In genomic region chr5:127564002-127564769, GRCh38 we compare ENCODE assay signal across 8 cellular contexts. TPM values are rescaled to one million over a fixed set of nuclear protein-coding genes. Genes with fewer than 3 reads are reported as not detected.
DNase-seq lines count a peak whose midpoint lies in the region; ATAC-seq and TF ChIP-seq lines count a peak whose summit lies in the region.

No MANE protein-coding gene starts in this region.

- H3K27me3 Mint-ChIP-seq in T-helper 17 cell: peaks cover 54% of the 10 kb centered on the region

- POLR2A ChIA-PET in AG04450 (lab: Yijun Ruan, JAX): no interaction called here

- H3K4me1 ChIP-seq in colonic mucosa (no peaks in the 10 kb centered on the region), lung (ENCODE audit: control insufficient read depth in 2 of 2, insufficient read depth in 2 of 2, low read length in 2 of 2) (no peaks in the 10 kb centered on the region)

- no peaks in the 10 kb centered on the region for H3K9me3 Mint-ChIP-seq in stimulated activated effector memory CD8-positive, alpha-beta T cell treated with anti-CD3 and anti-CD28 coated beads, Interleukin-12 subunit alpha, Interleukin-12 subunit beta, amount 100 ng/mL, for 72 hours

- no peak overlapping the region for H3K27ac Mint-ChIP-seq in T-helper 17 cell
- H3K27ac Mint-ChIP-seq in stimulated activated effector memory CD8-positive, alpha-beta T cell treated with anti-CD3 and anti-CD28 coated beads, Interleukin-12 subunit alpha, Interleukin-12 subunit beta, amount 100 ng/mL, for 72 hours: no peak overlapping the region

- H3K36me3 Mint-ChIP-seq in T-helper 17 cell (ENCODE audit: low read depth): peaks cover 2% of the 10 kb centered on the region
- no peaks in the 10 kb centered on the region for H3K36me3 Mint-ChIP-seq in stimulated activated effector memory CD8-positive, alpha-beta T cell treated with anti-CD3 and anti-CD28 coated beads, Interleukin-12 subunit alpha, Interleukin-12 subunit beta, amount 100 ng/mL, for 72 hours

- CTCF ChIA-PET in AG04450 (lab: Charles Lee): interaction anchor here (0.6 to 3.0 kb wide), 13 partner anchors 13 to 934 kb away, joined by 3 to 14 read pairs (median 3); no protein-coding TSS in a partner anchor

- ATAC-seq in HG02763 (IDR thresholded peaks at IDR 0.05; ENCODE audit: unreplicated experiment): peak; percentile 38
- ATAC-seq in T-helper 17 cell: peak; percentile 84
- ATAC-seq in lung (ENCODE audit: insufficient read depth, low FRiP score): peak; percentile 55
- ATAC-seq in stimulated activated effector memory CD8-positive, alpha-beta T cell treated with anti-CD3 and anti-CD28 coated beads, Interleukin-12 subunit alpha, Interleukin-12 subunit beta, amount 100 ng/mL, for 72 hours: peak; percentile 72

- TF ChIP-seq CTCF in AG04450 (IDR thresholded peaks at IDR 0.05; ENCODE audit: low read depth, low read length): peak; percentile 59
- peak; percentile 64 for TF ChIP-seq CTCF in GM13976 (IDR thresholded peaks at IDR 0.05; ENCODE audit: borderline replicate concordance, control extremely low read depth, extremely low read depth, insufficient read depth, missing control alignments)
- peak; percentile 55 for TF ChIP-seq CTCF in colonic mucosa (IDR thresholded peaks at IDR 0.05)
- TF ChIP-seq CTCF in lung (IDR thresholded peaks at IDR 0.05; ENCODE audit: control extremely low read depth, extremely low read depth): peak; percentile 39

- H3K4me3 ChIP-seq in AG04450 (ENCODE audit: low read depth, low read length) (no peak overlapping the region), colonic mucosa (no peak overlapping the region), lung (no peak overlapping the region)

- no peaks in the 10 kb centered on the region for H3K9me3 ChIP-seq in AG04450 (ENCODE audit: control insufficient read depth, insufficient read depth, low read length)
- H3K9me3 ChIP-seq in T-helper 17 cell (ENCODE audit: control insufficient read depth, low read length, poor library complexity, severe bottlenecking): no peaks in the 10 kb centered on the region
- H3K9me3 ChIP-seq in colonic mucosa: no peaks in the 10 kb centered on the region
- peaks cover 0 to 2% of the 10 kb centered on the region in 2 donors for H3K9me3 ChIP-seq in lung (ENCODE audit: control insufficient read depth in 2 of 2, insufficient read depth in 1 of 2, low read length in 1 of 2)

- DNase-seq in AG04450 (ENCODE audit: low read depth, low spot score) (peak; percentile 18), GM13976 (ENCODE audit: low spot score) (peak; percentile 45), NCI-H1694 treated with DMSO at 0.1 percent for 48 hours (lab: John Stamatoyannopoulos, UW) (peak; percentile 58), T-helper 17 cell (peak in 1 of 3 donors; percentile 42), colonic mucosa (peak; percentile 62), lung (ENCODE audit: low spot score) (peak; percentile 39)
- DNase-seq in stimulated activated effector memory CD8-positive, alpha-beta T cell treated with anti-CD3 and anti-CD28 coated beads, Interleukin-12 subunit alpha, Interleukin-12 subunit beta, amount 100 ng/mL, for 72 hours (ENCODE audit: low spot score in 2 of 2): peak in 1 of 2 donors; percentile 11

- peaks cover 16% of the 10 kb centered on the region for H3K4me1 Mint-ChIP-seq in T-helper 17 cell
- peaks cover 19% of the 10 kb centered on the region for H3K4me1 Mint-ChIP-seq in stimulated activated effector memory CD8-positive, alpha-beta T cell treated with anti-CD3 and anti-CD28 coated beads, Interleukin-12 subunit alpha, Interleukin-12 subunit beta, amount 100 ng/mL, for 72 hours

- intact Hi-C loops in colonic mucosa (cut with DNase I): loop anchor here (5.0 to 10.0 kb wide), 3 partner anchors 181 to 638 kb away; no protein-coding TSS in a partner anchor

- no peak overlapping the region for H3K27ac ChIP-seq in AG04450 (ENCODE audit: low read depth, low read length)
- H3K27ac ChIP-seq in colonic mucosa: no peak overlapping the region
- no peak overlapping the region for H3K27ac ChIP-seq in lung (ENCODE audit: low read depth in 1 of 2, low read length in 1 of 2)

- 53 to 57% methylated on average over 2 of the region's 2 CpGs for WGBS in lung, 2 donors

- H3K9ac ChIP-seq in colonic mucosa (ENCODE audit: low read depth in 2 of 2, low read length in 2 of 2): no peak overlapping the region

- H3K36me3 ChIP-seq in colonic mucosa (no peaks in the 10 kb centered on the region), lung (ENCODE audit: control insufficient read depth in 2 of 2, insufficient read depth in 2 of 2, low read length in 2 of 2) (no peaks in the 10 kb centered on the region)

- H3K27me3 ChIP-seq in AG04450 (ENCODE audit: control insufficient read depth, insufficient read depth, low read length): peaks cover 9% of the 10 kb centered on the region
- H3K27me3 ChIP-seq in colonic mucosa: no peaks in the 10 kb centered on the region
- H3K27me3 ChIP-seq in lung (ENCODE audit: control insufficient read depth, insufficient read depth): no peaks in the 10 kb centered on the region

- in situ Hi-C loops in GM13976 (cut with MboI; ENCODE audit: low sequenced_read_pairs, unreplicated experiment): loop anchor here (5.0 to 25.0 kb wide), 4 partner anchors 523 to 1548 kb away; partner anchors contain the start of gene SLC12A2

- H3K4me3 Mint-ChIP-seq in T-helper 17 cell: no peak overlapping the region
- no peak overlapping the region for H3K4me3 Mint-ChIP-seq in stimulated activated effector memory CD8-positive, alpha-beta T cell treated with anti-CD3 and anti-CD28 coated beads, Interleukin-12 subunit alpha, Interleukin-12 subunit beta, amount 100 ng/mL, for 72 hours

RNA-seq across cellular contexts. Expression of gene PRRC1, which starts 46.7 kb away (rescaled TPM):
- polyA plus RNA-seq in AG04450 (2011; rRNA removed) (108 and 120 TPM in 2 replicates), lung (10 to 100 TPM; 22.9 to 25.0 TPM)
- 154 and 167 TPM in 2 replicates for polyA minus RNA-seq in AG04450 (2011; rRNA and poly(A)+ RNA removed)
- total RNA-seq in T-helper 17 cell (10 to 100 TPM; 38.5 to 41.2 TPM), colonic mucosa (10 to 100 TPM; 73.0 to 79.9 TPM), lung (10 to 100 TPM; 56.8 to 88.1 TPM)
